14 cellular contexts compared by ENCODE assay signal in the genomic region with DNA sequence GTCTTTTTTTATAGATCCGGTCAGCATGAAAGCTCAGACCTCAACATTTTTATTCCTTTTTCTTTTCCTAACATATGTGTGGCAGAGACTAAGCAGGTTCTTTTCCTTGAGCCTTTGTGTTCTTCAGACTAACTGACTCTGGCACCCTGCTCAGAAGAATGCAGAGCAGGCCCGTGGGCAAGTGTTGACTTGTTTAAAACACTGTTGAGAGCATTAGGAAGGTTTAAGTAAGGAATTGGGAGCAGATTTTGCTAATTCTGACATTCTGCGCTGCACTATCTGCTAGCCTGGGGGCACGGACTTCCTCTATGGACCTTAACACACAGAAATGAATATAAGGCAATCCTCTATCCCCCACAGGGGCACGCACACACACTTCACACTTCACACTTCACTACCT.
"Had no signal": no experiment of that assay in that cellular context is flagged by ENCODE, and none has a peak within 500 bp of the region (broad histone marks: within the 10 kb centered on the region; RNA-seq: fewer than 3 reads in every experiment).

No MANE protein-coding gene starts in this region.

- H3K27me3 ChIP-seq: adrenal gland, body of pancreas, left lung, uterus had no signal

- H3K4me3 ChIP-seq: adrenal gland, body of pancreas, left lung, uterus had no signal

- FAIRE-seq: TTC549 had no signal

- ATAC-seq: body of pancreas; effector memory CD8-positive, alpha-beta T cell; stimulated activated naive CD8-positive, alpha-beta T cell treated with anti-CD3 and anti-CD28 coated beads, Interleukin-15, amount 100 ng/mL, for 72 hours; T-helper 17 cell had no signal

- DNase-seq: activated CD4-positive, alpha-beta T cell treated with anti-CD3 and anti-CD28 coated beads, Interleukin-2, amount 50 U/mL, for 1 hour; activated naive CD4-positive, alpha-beta T cell treated with anti-CD3 and anti-CD28 coated beads, Interleukin-2, amount 10 ng/mL, durations not matched to agents 7 days and 5 days; activated T-cell treated with anti-CD3 and anti-CD28 coated beads for 4 hours; adrenal gland; body of pancreas; cerebellar nuclear complex; effector memory CD8-positive, alpha-beta T cell; left lung; mesendoderm; stimulated activated CD4-positive, alpha-beta T cell treated with anti-CD3 and anti-CD28 coated beads, Interleukin-4, amount 100 ng/mL, for 4 hours; stimulated activated naive CD8-positive, alpha-beta T cell treated with anti-CD3 and anti-CD28 coated beads, Interleukin-15, amount 100 ng/mL, for 72 hours; T-helper 17 cell; uterus had no signal

- H3K4me1 ChIP-seq: adrenal gland had no signal

- H3K9me3 ChIP-seq: adrenal gland, body of pancreas, left lung, uterus had no signal

- H3K36me3 ChIP-seq: adrenal gland, left lung, uterus had no signal
